ENCODE assay signal across 1 cellular context in the genomic region with DNA sequence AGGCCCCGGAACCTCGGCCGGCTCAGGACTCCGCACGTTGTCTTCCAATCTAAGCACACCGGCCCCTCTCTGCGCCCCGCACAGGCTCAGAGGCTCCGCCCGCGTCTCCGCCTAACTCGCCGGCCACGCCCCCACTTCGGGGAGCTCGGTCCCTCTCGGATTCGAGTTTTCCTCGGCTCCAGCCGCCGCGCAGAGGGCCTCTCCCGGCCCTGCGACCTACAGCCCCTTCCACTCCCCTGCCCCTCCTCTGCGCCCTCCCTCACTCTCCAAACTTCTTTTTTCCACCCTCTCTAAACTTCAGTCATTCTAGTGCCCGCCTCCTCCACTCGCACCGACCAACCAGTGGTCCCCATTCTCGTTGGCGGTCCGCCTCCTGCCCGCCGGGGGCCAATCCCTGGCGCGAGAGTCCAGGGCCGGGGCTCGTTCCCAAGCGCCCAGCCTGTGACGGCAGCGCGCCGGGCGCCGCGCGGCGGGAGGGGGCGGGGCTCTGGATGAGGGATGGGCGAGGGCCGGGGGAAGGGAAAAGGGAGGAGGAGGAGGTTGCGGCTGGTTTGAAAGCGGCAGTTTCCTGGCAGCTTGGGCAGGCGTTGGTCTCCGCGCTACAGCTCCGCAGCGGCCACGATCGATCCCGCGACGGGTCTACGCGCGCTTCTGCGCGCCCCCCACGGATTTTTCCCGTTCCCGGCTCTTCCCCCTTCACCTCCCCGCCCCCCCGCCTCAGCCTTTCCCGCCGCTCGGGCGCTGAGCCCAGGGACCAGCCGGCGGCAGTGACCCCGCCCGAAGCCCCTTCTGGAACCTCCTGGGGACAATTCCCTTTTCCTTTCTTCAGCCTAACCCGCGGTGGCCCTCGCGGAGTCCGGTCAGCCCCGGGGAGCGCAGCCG.
TF ChIP-seq lines count a peak whose summit lies in the region.

A gene (plus strand): TSS at position 563 of the 882 bp plus-strand sequence. CDS start 519 bp downstream, outside the sequence.

TF ChIP-seq in HepG2, 621 proteins besides CTCF, POLR2A, EP300 and RAD21 (continued from another document and continues in another):
- TF ChIP-seq, protein P1, sequence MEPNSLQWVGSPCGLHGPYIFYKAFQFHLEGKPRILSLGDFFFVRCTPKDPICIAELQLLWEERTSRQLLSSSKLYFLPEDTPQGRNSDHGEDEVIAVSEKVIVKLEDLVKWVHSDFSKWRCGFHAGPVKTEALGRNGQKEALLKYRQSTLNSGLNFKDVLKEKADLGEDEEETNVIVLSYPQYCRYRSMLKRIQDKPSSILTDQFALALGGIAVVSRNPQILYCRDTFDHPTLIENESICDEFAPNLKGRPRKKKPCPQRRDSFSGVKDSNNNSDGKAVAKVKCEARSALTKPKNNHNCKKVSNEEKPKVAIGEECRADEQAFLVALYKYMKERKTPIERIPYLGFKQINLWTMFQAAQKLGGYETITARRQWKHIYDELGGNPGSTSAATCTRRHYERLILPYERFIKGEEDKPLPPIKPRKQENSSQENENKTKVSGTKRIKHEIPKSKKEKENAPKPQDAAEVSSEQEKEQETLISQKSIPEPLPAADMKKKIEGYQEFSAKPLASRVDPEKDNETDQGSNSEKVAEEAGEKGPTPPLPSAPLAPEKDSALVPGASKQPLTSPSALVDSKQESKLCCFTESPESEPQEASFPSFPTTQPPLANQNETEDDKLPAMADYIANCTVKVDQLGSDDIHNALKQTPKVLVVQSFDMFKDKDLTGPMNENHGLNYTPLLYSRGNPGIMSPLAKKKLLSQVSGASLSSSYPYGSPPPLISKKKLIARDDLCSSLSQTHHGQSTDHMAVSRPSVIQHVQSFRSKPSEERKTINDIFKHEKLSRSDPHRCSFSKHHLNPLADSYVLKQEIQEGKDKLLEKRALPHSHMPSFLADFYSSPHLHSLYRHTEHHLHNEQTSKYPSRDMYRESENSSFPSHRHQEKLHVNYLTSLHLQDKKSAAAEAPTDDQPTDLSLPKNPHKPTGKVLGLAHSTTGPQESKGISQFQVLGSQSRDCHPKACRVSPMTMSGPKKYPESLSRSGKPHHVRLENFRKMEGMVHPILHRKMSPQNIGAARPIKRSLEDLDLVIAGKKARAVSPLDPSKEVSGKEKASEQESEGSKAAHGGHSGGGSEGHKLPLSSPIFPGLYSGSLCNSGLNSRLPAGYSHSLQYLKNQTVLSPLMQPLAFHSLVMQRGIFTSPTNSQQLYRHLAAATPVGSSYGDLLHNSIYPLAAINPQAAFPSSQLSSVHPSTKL (CRISPR knock-in tag; IDR thresholded peaks at IDR 0.05), result peak; percentile 33; the same call in 1 of the 2 replicates
- no peak for TF ChIP-seq PAWR (CRISPR knock-in tag; IDR thresholded peaks at IDR 0.05; ENCODE audit: borderline replicate concordance)
- no peak for TF ChIP-seq PHF20 (CRISPR knock-in tag; IDR thresholded peaks at IDR 0.05)
- TF ChIP-seq MATR3 (CRISPR knock-in tag; IDR thresholded peaks at IDR 0.05), result no peak
- no peak for TF ChIP-seq RBAK (CRISPR knock-in tag; IDR thresholded peaks at IDR 0.05)
- TF ChIP-seq GABPA (IDR thresholded peaks at IDR 0.05; ENCODE audit: low read depth, low read length), result no peak
- TF ChIP-seq GABPA (CRISPR knock-in tag; IDR thresholded peaks at IDR 0.05; ENCODE audit: low read depth), result no peak
- TF ChIP-seq, protein P2, sequence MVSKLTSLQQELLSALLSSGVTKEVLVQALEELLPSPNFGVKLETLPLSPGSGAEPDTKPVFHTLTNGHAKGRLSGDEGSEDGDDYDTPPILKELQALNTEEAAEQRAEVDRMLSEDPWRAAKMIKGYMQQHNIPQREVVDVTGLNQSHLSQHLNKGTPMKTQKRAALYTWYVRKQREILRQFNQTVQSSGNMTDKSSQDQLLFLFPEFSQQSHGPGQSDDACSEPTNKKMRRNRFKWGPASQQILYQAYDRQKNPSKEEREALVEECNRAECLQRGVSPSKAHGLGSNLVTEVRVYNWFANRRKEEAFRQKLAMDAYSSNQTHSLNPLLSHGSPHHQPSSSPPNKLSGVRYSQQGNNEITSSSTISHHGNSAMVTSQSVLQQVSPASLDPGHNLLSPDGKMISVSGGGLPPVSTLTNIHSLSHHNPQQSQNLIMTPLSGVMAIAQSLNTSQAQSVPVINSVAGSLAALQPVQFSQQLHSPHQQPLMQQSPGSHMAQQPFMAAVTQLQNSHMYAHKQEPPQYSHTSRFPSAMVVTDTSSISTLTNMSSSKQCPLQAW (CRISPR knock-in tag; IDR thresholded peaks at IDR 0.05), result 0 out of 2 replicates have a peak, but pooled peaks have one; percentile 14
- TF ChIP-seq MYNN (CRISPR knock-in tag; IDR thresholded peaks at IDR 0.05; ENCODE audit: low read depth), result no peak
- TF ChIP-seq ZEB1 (IDR thresholded peaks at IDR 0.05; ENCODE audit: insufficient replicate concordance, low read depth), result no peak
- TF ChIP-seq NCOA5 (CRISPR knock-in tag; IDR thresholded peaks at IDR 0.05), result no peak
- TF ChIP-seq, protein P3, sequence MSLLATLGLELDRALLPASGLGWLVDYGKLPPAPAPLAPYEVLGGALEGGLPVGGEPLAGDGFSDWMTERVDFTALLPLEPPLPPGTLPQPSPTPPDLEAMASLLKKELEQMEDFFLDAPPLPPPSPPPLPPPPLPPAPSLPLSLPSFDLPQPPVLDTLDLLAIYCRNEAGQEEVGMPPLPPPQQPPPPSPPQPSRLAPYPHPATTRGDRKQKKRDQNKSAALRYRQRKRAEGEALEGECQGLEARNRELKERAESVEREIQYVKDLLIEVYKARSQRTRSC (CRISPR knock-in tag; IDR thresholded peaks at IDR 0.05; ENCODE audit: low read depth), result no peak
- TF ChIP-seq MLLT10 (CRISPR knock-in tag; IDR thresholded peaks at IDR 0.05), result no peak
- TF ChIP-seq, protein P4, sequence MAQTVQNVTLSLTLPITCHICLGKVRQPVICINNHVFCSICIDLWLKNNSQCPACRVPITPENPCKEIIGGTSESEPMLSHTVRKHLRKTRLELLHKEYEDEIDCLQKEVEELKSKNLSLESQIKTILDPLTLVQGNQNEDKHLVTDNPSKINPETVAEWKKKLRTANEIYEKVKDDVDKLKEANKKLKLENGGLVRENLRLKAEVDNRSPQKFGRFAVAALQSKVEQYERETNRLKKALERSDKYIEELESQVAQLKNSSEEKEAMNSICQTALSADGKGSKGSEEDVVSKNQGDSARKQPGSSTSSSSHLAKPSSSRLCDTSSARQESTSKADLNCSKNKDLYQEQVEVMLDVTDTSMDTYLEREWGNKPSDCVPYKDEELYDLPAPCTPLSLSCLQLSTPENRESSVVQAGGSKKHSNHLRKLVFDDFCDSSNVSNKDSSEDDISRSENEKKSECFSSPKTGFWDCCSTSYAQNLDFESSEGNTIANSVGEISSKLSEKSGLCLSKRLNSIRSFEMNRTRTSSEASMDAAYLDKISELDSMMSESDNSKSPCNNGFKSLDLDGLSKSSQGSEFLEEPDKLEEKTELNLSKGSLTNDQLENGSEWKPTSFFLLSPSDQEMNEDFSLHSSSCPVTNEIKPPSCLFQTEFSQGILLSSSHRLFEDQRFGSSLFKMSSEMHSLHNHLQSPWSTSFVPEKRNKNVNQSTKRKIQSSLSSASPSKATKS (CRISPR knock-in tag; IDR thresholded peaks at IDR 0.05), result no peak
- TF ChIP-seq, protein P5, sequence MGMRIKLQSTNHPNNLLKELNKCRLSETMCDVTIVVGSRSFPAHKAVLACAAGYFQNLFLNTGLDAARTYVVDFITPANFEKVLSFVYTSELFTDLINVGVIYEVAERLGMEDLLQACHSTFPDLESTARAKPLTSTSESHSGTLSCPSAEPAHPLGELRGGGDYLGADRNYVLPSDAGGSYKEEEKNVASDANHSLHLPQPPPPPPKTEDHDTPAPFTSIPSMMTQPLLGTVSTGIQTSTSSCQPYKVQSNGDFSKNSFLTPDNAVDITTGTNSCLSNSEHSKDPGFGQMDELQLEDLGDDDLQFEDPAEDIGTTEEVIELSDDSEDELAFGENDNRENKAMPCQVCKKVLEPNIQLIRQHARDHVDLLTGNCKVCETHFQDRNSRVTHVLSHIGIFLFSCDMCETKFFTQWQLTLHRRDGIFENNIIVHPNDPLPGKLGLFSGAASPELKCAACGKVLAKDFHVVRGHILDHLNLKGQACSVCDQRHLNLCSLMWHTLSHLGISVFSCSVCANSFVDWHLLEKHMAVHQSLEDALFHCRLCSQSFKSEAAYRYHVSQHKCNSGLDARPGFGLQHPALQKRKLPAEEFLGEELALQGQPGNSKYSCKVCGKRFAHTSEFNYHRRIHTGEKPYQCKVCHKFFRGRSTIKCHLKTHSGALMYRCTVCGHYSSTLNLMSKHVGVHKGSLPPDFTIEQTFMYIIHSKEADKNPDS (CRISPR knock-in tag; IDR thresholded peaks at IDR 0.05), result no peak
- TF ChIP-seq ZNF816 (CRISPR knock-in tag; IDR thresholded peaks at IDR 0.05; ENCODE audit: borderline replicate concordance), result no peak
- TF ChIP-seq, protein P6, sequence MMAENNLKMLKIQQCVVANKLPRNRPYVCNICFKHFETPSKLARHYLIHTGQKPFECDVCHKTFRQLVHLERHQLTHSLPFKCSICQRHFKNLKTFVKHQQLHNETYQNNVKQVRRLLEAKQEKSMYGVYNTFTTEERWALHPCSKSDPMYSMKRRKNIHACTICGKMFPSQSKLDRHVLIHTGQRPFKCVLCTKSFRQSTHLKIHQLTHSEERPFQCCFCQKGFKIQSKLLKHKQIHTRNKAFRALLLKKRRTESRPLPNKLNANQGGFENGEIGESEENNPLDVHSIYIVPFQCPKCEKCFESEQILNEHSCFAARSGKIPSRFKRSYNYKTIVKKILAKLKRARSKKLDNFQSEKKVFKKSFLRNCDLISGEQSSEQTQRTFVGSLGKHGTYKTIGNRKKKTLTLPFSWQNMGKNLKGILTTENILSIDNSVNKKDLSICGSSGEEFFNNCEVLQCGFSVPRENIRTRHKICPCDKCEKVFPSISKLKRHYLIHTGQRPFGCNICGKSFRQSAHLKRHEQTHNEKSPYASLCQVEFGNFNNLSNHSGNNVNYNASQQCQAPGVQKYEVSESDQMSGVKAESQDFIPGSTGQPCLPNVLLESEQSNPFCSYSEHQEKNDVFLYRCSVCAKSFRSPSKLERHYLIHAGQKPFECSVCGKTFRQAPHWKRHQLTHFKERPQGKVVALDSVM (CRISPR knock-in tag; IDR thresholded peaks at IDR 0.05), result no peak
- no peak for TF ChIP-seq ZNF17 (CRISPR knock-in tag; IDR thresholded peaks at IDR 0.05)
- no peak for TF ChIP-seq ZNF234 (CRISPR knock-in tag; conservative IDR thresholded peaks at IDR 0.05)
- TF ChIP-seq, protein P7, sequence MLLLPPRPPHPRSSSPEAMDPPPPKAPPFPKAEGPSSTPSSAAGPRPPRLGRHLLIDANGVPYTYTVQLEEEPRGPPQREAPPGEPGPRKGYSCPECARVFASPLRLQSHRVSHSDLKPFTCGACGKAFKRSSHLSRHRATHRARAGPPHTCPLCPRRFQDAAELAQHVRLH (CRISPR knock-in tag; IDR thresholded peaks at IDR 0.05; ENCODE audit: borderline replicate concordance, low read depth), result peak; percentile 39; the same call in 1 of the 2 replicates
- TF ChIP-seq ZMYM3 (CRISPR knock-in tag; IDR thresholded peaks at IDR 0.05), result no peak; the same call in none of the 2 replicates
- TF ChIP-seq ZMYM2 (CRISPR knock-in tag; IDR thresholded peaks at IDR 0.05), result no peak
- no peak for TF ChIP-seq ZNF766 (CRISPR knock-in tag; IDR thresholded peaks at IDR 0.05; ENCODE audit: borderline replicate concordance)
- no peak for TF ChIP-seq GZF1 (CRISPR knock-in tag; IDR thresholded peaks at IDR 0.05)
- TF ChIP-seq ZSCAN31 (CRISPR knock-in tag; IDR thresholded peaks at IDR 0.05; ENCODE audit: low read depth), result no peak
- TF ChIP-seq MTA3 (CRISPR knock-in tag; IDR thresholded peaks at IDR 0.05), result no peak
- TF ChIP-seq, protein P8, sequence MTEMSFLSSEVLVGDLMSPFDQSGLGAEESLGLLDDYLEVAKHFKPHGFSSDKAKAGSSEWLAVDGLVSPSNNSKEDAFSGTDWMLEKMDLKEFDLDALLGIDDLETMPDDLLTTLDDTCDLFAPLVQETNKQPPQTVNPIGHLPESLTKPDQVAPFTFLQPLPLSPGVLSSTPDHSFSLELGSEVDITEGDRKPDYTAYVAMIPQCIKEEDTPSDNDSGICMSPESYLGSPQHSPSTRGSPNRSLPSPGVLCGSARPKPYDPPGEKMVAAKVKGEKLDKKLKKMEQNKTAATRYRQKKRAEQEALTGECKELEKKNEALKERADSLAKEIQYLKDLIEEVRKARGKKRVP (CRISPR knock-in tag; IDR thresholded peaks at IDR 0.05), result no peak
- TF ChIP-seq, protein P9, sequence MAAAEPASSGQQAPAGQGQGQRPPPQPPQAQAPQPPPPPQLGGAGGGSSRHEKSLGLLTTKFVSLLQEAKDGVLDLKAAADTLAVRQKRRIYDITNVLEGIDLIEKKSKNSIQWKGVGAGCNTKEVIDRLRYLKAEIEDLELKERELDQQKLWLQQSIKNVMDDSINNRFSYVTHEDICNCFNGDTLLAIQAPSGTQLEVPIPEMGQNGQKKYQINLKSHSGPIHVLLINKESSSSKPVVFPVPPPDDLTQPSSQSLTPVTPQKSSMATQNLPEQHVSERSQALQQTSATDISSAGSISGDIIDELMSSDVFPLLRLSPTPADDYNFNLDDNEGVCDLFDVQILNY (CRISPR knock-in tag; conservative IDR thresholded peaks at IDR 0.05), result no peak
- TF ChIP-seq MEIS2 (CRISPR knock-in tag; IDR thresholded peaks at IDR 0.05), result no peak
- peak; percentile 16; the same call in 1 of the 2 replicates for TF ChIP-seq ZNF777 (CRISPR knock-in tag; IDR thresholded peaks at IDR 0.05)
- no peak for TF ChIP-seq NFRKB (IDR thresholded peaks at IDR 0.05)
- TF ChIP-seq KDM6A (CRISPR knock-in tag; IDR thresholded peaks at IDR 0.05; ENCODE audit: low read depth), result no peak
- TF ChIP-seq TRIM24 (CRISPR knock-in tag; IDR thresholded peaks at IDR 0.05), result no peak
- TF ChIP-seq, protein P10, sequence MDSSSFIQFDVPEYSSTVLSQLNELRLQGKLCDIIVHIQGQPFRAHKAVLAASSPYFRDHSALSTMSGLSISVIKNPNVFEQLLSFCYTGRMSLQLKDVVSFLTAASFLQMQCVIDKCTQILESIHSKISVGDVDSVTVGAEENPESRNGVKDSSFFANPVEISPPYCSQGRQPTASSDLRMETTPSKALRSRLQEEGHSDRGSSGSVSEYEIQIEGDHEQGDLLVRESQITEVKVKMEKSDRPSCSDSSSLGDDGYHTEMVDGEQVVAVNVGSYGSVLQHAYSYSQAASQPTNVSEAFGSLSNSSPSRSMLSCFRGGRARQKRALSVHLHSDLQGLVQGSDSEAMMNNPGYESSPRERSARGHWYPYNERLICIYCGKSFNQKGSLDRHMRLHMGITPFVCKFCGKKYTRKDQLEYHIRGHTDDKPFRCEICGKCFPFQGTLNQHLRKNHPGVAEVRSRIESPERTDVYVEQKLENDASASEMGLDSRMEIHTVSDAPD (CRISPR knock-in tag; IDR thresholded peaks at IDR 0.05), result no peak
- TF ChIP-seq, protein P11, sequence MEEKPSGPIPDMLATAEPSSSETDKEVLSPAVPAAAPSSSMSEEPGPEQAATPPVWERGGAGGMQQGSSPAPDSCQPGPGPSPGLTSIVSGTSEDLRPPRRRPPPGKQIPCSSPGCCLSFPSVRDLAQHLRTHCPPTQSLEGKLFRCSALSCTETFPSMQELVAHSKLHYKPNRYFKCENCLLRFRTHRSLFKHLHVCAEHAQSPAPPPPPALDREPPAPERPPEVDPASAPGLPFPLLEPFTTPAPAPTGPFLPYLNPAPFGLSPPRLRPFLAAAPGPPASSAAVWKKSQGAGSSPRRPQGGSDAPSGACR (CRISPR knock-in tag; IDR thresholded peaks at IDR 0.05), result no peak
- TF ChIP-seq ZNF225 (CRISPR knock-in tag; IDR thresholded peaks at IDR 0.05), result no peak
- peak; percentile 80; the same call in 1 of the 2 replicates for TF ChIP-seq MTA1 (CRISPR knock-in tag; IDR thresholded peaks at IDR 0.05; ENCODE audit: borderline replicate concordance)
